Comparison of ENCODE assay signal across 13 cellular contexts in the genomic region with DNA sequence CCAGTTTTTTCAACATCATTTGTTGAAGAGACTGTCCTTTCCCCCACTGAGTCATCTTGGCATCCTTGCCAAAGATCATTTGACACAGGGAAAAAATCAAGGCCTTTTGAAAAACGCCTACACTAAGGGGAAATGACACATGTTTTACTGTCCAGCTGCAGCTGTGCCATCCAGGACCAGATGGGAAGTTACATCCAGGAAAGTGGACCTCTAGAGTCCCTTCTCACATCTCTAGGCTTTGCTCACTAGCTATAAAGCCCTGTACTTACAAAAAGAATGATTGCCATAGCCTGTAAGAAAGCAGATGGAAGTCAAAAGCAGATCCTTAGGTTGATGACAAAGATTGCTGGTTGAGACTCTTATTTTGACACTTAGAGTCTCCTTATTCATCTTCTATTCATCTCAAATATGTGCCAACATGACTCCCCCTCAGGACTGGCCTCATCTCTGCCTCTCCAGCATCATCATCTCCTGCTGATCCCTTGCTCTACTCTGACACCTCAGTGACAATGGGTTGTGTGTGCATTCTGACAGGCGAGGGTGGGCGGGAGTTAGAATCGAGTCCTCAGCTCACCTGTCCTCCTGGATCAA. TPM values are rescaled to one million over a fixed set of nuclear protein-coding genes. Genes with fewer than 3 reads are reported as not detected.
DNase-seq lines count a peak whose midpoint lies in the region; TF ChIP-seq lines count a peak whose summit lies in the region.
"Had no signal": no experiment of that assay in that cellular context is flagged by ENCODE, and none has a peak within 500 bp of the region (broad histone marks: within the 10 kb centered on the region; RNA-seq: fewer than 3 reads in every experiment).

No MANE protein-coding gene starts in this region.

- TF ChIP-seq CTCF in choroid plexus epithelial cell (conservative IDR thresholded peaks at IDR 0.05; ENCODE audit: low read depth, low read length): no peak
- no peak for TF ChIP-seq CTCF in type B pancreatic cell (conservative IDR thresholded peaks at IDR 0.05)

- H3K36me3 Mint-ChIP-seq in type B pancreatic cell: no peaks in the 10 kb centered on the region

- no peak overlapping the region for H3K27ac Mint-ChIP-seq in type B pancreatic cell
- H3K27ac Mint-ChIP-seq: activated B cell treated with CpG ODN at 0.5 μM for 24 hours had no signal

- H3K4me3 ChIP-seq in choroid plexus epithelial cell (ENCODE audit: low read depth, low read length): no peak overlapping the region
- H3K4me3 ChIP-seq: prostate gland had no signal

- H3K4me3 Mint-ChIP-seq in type B pancreatic cell: no peak overlapping the region
- H3K4me3 Mint-ChIP-seq: activated B cell treated with CpG ODN at 0.5 μM for 24 hours had no signal

- H3K27me3 Mint-ChIP-seq in type B pancreatic cell: no peaks in the 10 kb centered on the region

- DNase-seq in COLO829 (ENCODE audit: low spot score) (peak; percentile 56), LHCN-M2 (ENCODE audit: low read depth) (peak; percentile 98), choroid plexus epithelial cell (ENCODE audit: low read depth) (peak; percentile 52), mesenteric fat pad (ENCODE audit: low spot score) (peak; percentile 55), type B pancreatic cell (ENCODE audit: extremely low spot score, unreplicated experiment) (no peak), GM19240 (ENCODE audit: insufficient read length, low spot score) (no peak), COR-L47 (lab: John Stamatoyannopoulos, UW) (no peak)
- DNase-seq in stimulated activated CD8-positive, alpha-beta memory T cell treated with anti-CD3 and anti-CD28 coated beads, Interleukin-4, amount 100 ng/mL, for 48 hours: no peak
- DNase-seq: activated B cell treated with CpG ODN at 0.5 μM for 24 hours, activated gamma-delta T cell, DND-41, GOT3 had no signal

- H3K9me3 Mint-ChIP-seq in type B pancreatic cell: no peaks in the 10 kb centered on the region
- H3K9me3 Mint-ChIP-seq: activated B cell treated with CpG ODN at 0.5 μM for 24 hours had no signal

- H3K4me1 Mint-ChIP-seq in type B pancreatic cell (ENCODE audit: unreplicated experiment): peaks cover 4% of the 10 kb centered on the region
- H3K4me1 Mint-ChIP-seq: activated B cell treated with CpG ODN at 0.5 μM for 24 hours had no signal

RNA-seq across cellular contexts. Expression of gene OSBP2, which starts 22.8 kb away (rescaled TPM):
- total RNA-seq in LHCN-M2 (2014; rRNA removed) (18.7 and 24.4 TPM in 2 replicates), mesenteric fat pad (1.4 TPM), type B pancreatic cell (ENCODE audit: low replicate concordance) (8.1 and 9.5 TPM in 2 replicates)
- 13.6 TPM for polyA plus RNA-seq in LHCN-M2 (2012)

RNA-seq across cellular contexts. Expression of gene DUSP18, which starts 49.8 kb away (rescaled TPM):
- total RNA-seq in LHCN-M2 (2014; rRNA removed): 6.8 and 11.9 TPM in 2 replicates
- polyA plus RNA-seq in LHCN-M2 (2012): 6.5 TPM
- total RNA-seq in mesenteric fat pad: 6.8 TPM
- total RNA-seq in type B pancreatic cell (ENCODE audit: low replicate concordance): 12.4 and 13.8 TPM in 2 replicates

Comparison
In these comparisons a context has a peak if more than half of its experiments do, and no peak if none do; other contexts are left out.
1. DNase-seq: peak in COLO829 (single experiment), LHCN-M2 (single experiment), choroid plexus epithelial cell (single experiment) and mesenteric fat pad (single experiment); none in type B pancreatic cell (single experiment), GM19240 (single experiment), COR-L47 (single experiment) and stimulated activated CD8-positive, alpha-beta memory T cell treated with anti-CD3 and anti-CD28 coated beads, Interleukin-4, amount 100 ng/mL, for 48 hours (single experiment).